ENCODE assay signal across 16 cellular contexts in genomic region chr1:30318864-30319718, GRCh38.
DNase-seq lines count a peak whose midpoint lies in the region; ATAC-seq and TF ChIP-seq lines count a peak whose summit lies in the region.
"Had no signal": no experiment of that assay in that cellular context is flagged by ENCODE, and none has a peak within 500 bp of the region (broad histone marks: within the 10 kb centered on the region; RNA-seq: fewer than 3 reads in every experiment).

No MANE protein-coding gene starts in this region.

- no peak overlapping the region for H2AFZ ChIP-seq in H9 (ENCODE audit: low read length)
- H2AFZ ChIP-seq: GM23248 had no signal

- no CpG with 5 or more reads among the region's 18 CpGs for WGBS in H9 (ENCODE audit: extremely low coverage, insufficient read length, low lambda C conversion rate)

- H4K8ac ChIP-seq in H9 (replicated peaks; ENCODE audit: insufficient read length, low read depth, low read length) = no peak overlapping the region

- peak overlapping the region in 9 of 11 experiments; percentile 47 to 89 (median 76); a peak in 18 of 22 replicates for H3K4me2 ChIP-seq in BLaER1 treated with 17β-estradiol and CSF1 and Interleukin-3, amounts not matched to agents 10 nM and 100 nM
- H3K4me2 ChIP-seq in H9 (ENCODE audit: insufficient read depth, insufficient read length, low read length) = no peak overlapping the region

- no peak overlapping the region for H3K4ac ChIP-seq in H9 (ENCODE audit: low read depth, low read length)

- no peak for ATAC-seq in GM21367 (IDR thresholded peaks at IDR 0.05; ENCODE audit: unreplicated experiment)
- ATAC-seq: CD8-positive, alpha-beta T cell; Panc1 had no signal

- H3T11ph ChIP-seq in H9 (ENCODE audit: low read length) = no peak overlapping the region

- peaks cover 0 to 11% (median 0%) of the 10 kb centered on the region in 11 experiments; a peak in 3 of 22 replicates for H3K27me3 ChIP-seq in BLaER1 treated with 17β-estradiol and CSF1 and Interleukin-3, amounts not matched to agents 10 nM and 100 nM
- H3K27me3 ChIP-seq in H9 (ENCODE audit: insufficient read depth, low read length) = no peaks in the 10 kb centered on the region

- TF ChIP-seq CTCF in H9 (conservative IDR thresholded peaks at IDR 0.05) = no peak
- TF ChIP-seq CTCF in osteocyte (IDR thresholded peaks at IDR 0.05) = no peak

- H2BK120ac ChIP-seq in H9 (ENCODE audit: low read depth, low read length, poor library complexity, severe bottlenecking) = no peak overlapping the region

- DNase-seq in H9 (peak; percentile 20), ecto neural progenitor cell (ENCODE audit: low spot score) (peak; percentile 34), osteocyte (ENCODE audit: extremely low spot score, unreplicated experiment) (peak; percentile 66), activated T-cell treated with anti-CD3 and anti-CD28 coated beads for 4 hours (no peak), NOMO-1 (lab: John Stamatoyannopoulos, UW; ENCODE audit: unreplicated experiment in 2 of 2) (no peak)
- DNase-seq: DND-41, GM23248, KG1, NCI-H1436 treated with DMSO at 0.1 percent for 48 hours, NCI-H2029 treated with DMSO at 0.1 percent for 48 hours had no signal

- H3K79me2 ChIP-seq in H9 (ENCODE audit: insufficient read depth, low read length) = no peaks in the 10 kb centered on the region

- H3K36me3 Mint-ChIP-seq in H9 (ENCODE audit: insufficient read depth in 1 of 3, low read depth in 3 of 3) = peaks cover 0 to 3% (median 0%) of the 10 kb centered on the region in 3 experiments; a peak in 1 of 7 replicates
- no peaks in the 10 kb centered on the region for H3K36me3 Mint-ChIP-seq in osteocyte (ENCODE audit: unreplicated experiment)
- H3K36me3 Mint-ChIP-seq: CD8-positive, alpha-beta T cell had no signal

- H2BK12ac ChIP-seq in H9 (ENCODE audit: insufficient read length, low read depth, low read length) = no peak overlapping the region

- H4K5ac ChIP-seq in H9 (ENCODE audit: insufficient read length, low read depth, low read length) = no peak overlapping the region

- H3K14ac ChIP-seq in H9 (ENCODE audit: insufficient read depth, low read length) = no peak overlapping the region

- H3K56ac ChIP-seq in H9 (ENCODE audit: insufficient read length, low read depth, low read length) = no peak overlapping the region

- H3K4me3 ChIP-seq in BLaER1 treated with 17β-estradiol and CSF1 and Interleukin-3, amounts not matched to agents 10 nM and 100 nM = no peak overlapping the region
- H3K4me3 ChIP-seq: GM23248, SK-N-MC had no signal

- H3K4me1 Mint-ChIP-seq in H9 (peaks cover 0 to 14% of the 10 kb centered on the region in 2 experiments; a peak in 2 of 4 replicates), osteocyte (ENCODE audit: unreplicated experiment) (no peaks in the 10 kb centered on the region)
- H3K4me1 Mint-ChIP-seq: B cell had no signal

- H3K9ac ChIP-seq in BLaER1 treated with 17β-estradiol and CSF1 and Interleukin-3, amounts not matched to agents 10 nM and 100 nM = peak overlapping the region in 2 of 11 experiments; percentile 16 to 31; a peak in 2 of 22 replicates
- H3K9ac ChIP-seq in H9 (ENCODE audit: extremely low read depth, insufficient read length, low read length) = no peak overlapping the region
- H3K9ac ChIP-seq: GM23248 had no signal

- H3K36me3 ChIP-seq in BLaER1 treated with 17β-estradiol and CSF1 and Interleukin-3, amounts not matched to agents 10 nM and 100 nM = no peaks in the 10 kb centered on the region

- peaks cover 2 to 5% of the 10 kb centered on the region in 2 experiments; a peak in 2 of 5 replicates for H3K9me3 Mint-ChIP-seq in H9
- H3K9me3 Mint-ChIP-seq in osteocyte (ENCODE audit: unreplicated experiment) = no peaks in the 10 kb centered on the region
- H3K9me3 Mint-ChIP-seq: CD8-positive, alpha-beta T cell had no signal

- no peak overlapping the region for H4K91ac ChIP-seq in H9 (ENCODE audit: insufficient read length, low read depth, low read length)

- no peak overlapping the region for H2BK5ac ChIP-seq in H9 (ENCODE audit: insufficient read length, low read length)

- H3K79me1 ChIP-seq in H9 (ENCODE audit: insufficient read depth, low read depth, low read length, poor library complexity, severe bottlenecking) = no peaks in the 10 kb centered on the region

- peak overlapping the region in 1 of 3 experiments; percentile 94; a peak in 1 of 7 replicates for H3K27ac Mint-ChIP-seq in H9
- no peak overlapping the region for H3K27ac Mint-ChIP-seq in osteocyte (ENCODE audit: unreplicated experiment)
- H3K27ac Mint-ChIP-seq: B cell; CD8-positive, alpha-beta T cell had no signal

- H3K27me3 Mint-ChIP-seq in H9 (ENCODE audit: low read depth) = peaks cover 12% of the 10 kb centered on the region
- no peaks in the 10 kb centered on the region for H3K27me3 Mint-ChIP-seq in osteocyte (ENCODE audit: unreplicated experiment)

- H2BK20ac ChIP-seq in H9 (ENCODE audit: low read depth, low read length, poor library complexity, severe bottlenecking) = no peak overlapping the region

- no peak overlapping the region for H3K27ac ChIP-seq in BLaER1 treated with 17β-estradiol and CSF1 and Interleukin-3, amounts not matched to agents 10 nM and 100 nM
- H3K27ac ChIP-seq in H9 (ENCODE audit: insufficient read length, low read depth, low read length) = no peak overlapping the region
- H3K27ac ChIP-seq: GM23248, SK-N-MC had no signal

- no peak overlapping the region for H2AK5ac ChIP-seq in H9 (ENCODE audit: insufficient read length, low read length)

- H3K23me2 ChIP-seq in H9 (ENCODE audit: insufficient read length, low read depth, low read length, poor library complexity, severe bottlenecking) = no peaks in the 10 kb centered on the region

- H4K20me1 ChIP-seq in BLaER1 treated with 17β-estradiol and CSF1 and Interleukin-3, amounts not matched to agents 10 nM and 100 nM = peaks cover 0 to 5% (median 0%) of the 10 kb centered on the region in 11 experiments; a peak in 2 of 22 replicates
- no peaks in the 10 kb centered on the region for H4K20me1 ChIP-seq in H9 (ENCODE audit: control insufficient read depth, insufficient read depth, insufficient read length)

- H3K9me3 ChIP-seq in BLaER1 treated with 17β-estradiol and CSF1 and Interleukin-3, amounts not matched to agents 10 nM and 100 nM (replicated peaks in 1 of 11) = peaks cover 0 to 10% (median 5%) of the 10 kb centered on the region in 11 experiments; a peak in 9 of 22 replicates
- H3K9me3 ChIP-seq in H9 (ENCODE audit: control insufficient read depth, low read depth, low read length) = no peaks in the 10 kb centered on the region

- no peak overlapping the region for H3K18ac ChIP-seq in H9 (ENCODE audit: insufficient read length, low read depth, low read length)

- H3K4me3 Mint-ChIP-seq in H9 (no peak overlapping the region), osteocyte (ENCODE audit: unreplicated experiment) (no peak overlapping the region)
- H3K4me3 Mint-ChIP-seq: B cell; CD8-positive, alpha-beta T cell had no signal

- H2BK15ac ChIP-seq in H9 (ENCODE audit: low read depth, low read length) = no peak overlapping the region

- peaks cover 11 to 99% (median 89%) of the 10 kb centered on the region in 10 experiments for H3K4me1 ChIP-seq in BLaER1 treated with 17β-estradiol and CSF1 and Interleukin-3, amounts not matched to agents 10 nM and 100 nM
- no peaks in the 10 kb centered on the region for H3K4me1 ChIP-seq in H9 (ENCODE audit: insufficient read depth, low read length)

- no peak overlapping the region for H3K23ac ChIP-seq in H9 (ENCODE audit: insufficient read length, low read depth, low read length)

Comparison
In these comparisons a context has a peak if more than half of its experiments do, and no peak if none do; other contexts are left out.
1. DNase-seq: peak in H9 (single experiment), ecto neural progenitor cell (single experiment) and osteocyte (single experiment); none in activated T-cell treated with anti-CD3 and anti-CD28 coated beads for 4 hours (single experiment) and NOMO-1 (0 of 2).